ENCODE assay signal across 8 cellular contexts in genomic region chr3:112136959-112137693, GRCh38.
DNase-seq lines count a peak whose midpoint lies in the region; ATAC-seq lines count a peak whose summit lies in the region.

No MANE protein-coding gene starts in this region.

- peak; percentile 28 for DNase-seq in activated CD8-positive, alpha-beta memory T cell treated with anti-CD3 and anti-CD28 coated beads, Interleukin-2, amount 50 U/mL, for 4 hours
- DNase-seq in activated CD8-positive, alpha-beta memory T cell treated with anti-CD3 and anti-CD28 coated beads, Interleukin-2, amount 50 U/mL, for 48 hours = no peak
- DNase-seq in NCI-H524 (lab: John Stamatoyannopoulos, UW) (peak; percentile 27 to 75), iPS DF 4.7 (ENCODE audit: extremely low read depth, low spot score) (peak; percentile 60)
- DNase-seq in activated naive CD8-positive, alpha-beta T cell treated with anti-CD3 and anti-CD28 coated beads, Interleukin-2, amount 50 U/mL, for 24 hours = peak; percentile 43

- H3K27me3 Mint-ChIP-seq in activated naive CD8-positive, alpha-beta T cell treated with anti-CD3 and anti-CD28 coated beads, Interleukin-2, amount 50 U/mL, for 24 hours = no peaks in the 10 kb centered on the region
- no peaks in the 10 kb centered on the region for H3K27me3 Mint-ChIP-seq in stimulated activated memory B cell treated with anti-CD40 and anti-IgM and Interleukin-4, amounts not matched to agents 10 μg/mL and 1 μg/mL and 100 μg/mL, for 72 hours

- no peak overlapping the region for H3K27ac Mint-ChIP-seq in activated naive CD8-positive, alpha-beta T cell treated with anti-CD3 and anti-CD28 coated beads, Interleukin-2, amount 50 U/mL, for 24 hours
- peak overlapping the region; percentile 70 for H3K27ac Mint-ChIP-seq in stimulated activated memory B cell treated with anti-CD40 and anti-IgM and Interleukin-4, amounts not matched to agents 10 μg/mL and 1 μg/mL and 100 μg/mL, for 72 hours

- ATAC-seq in HG02938 (IDR thresholded peaks at IDR 0.05; ENCODE audit: unreplicated experiment) = peak; percentile 28
- no peak for ATAC-seq in activated naive CD8-positive, alpha-beta T cell treated with anti-CD3 and anti-CD28 coated beads, Interleukin-2, amount 50 U/mL, for 24 hours
- no peak for ATAC-seq in stimulated activated memory B cell treated with anti-CD40 and anti-IgM and Interleukin-4, amounts not matched to agents 10 μg/mL and 1 μg/mL and 100 μg/mL, for 72 hours
- ATAC-seq in GM19467 (IDR thresholded peaks at IDR 0.05; ENCODE audit: unreplicated experiment) = no peak

- no peaks in the 10 kb centered on the region for H3K9me3 Mint-ChIP-seq in activated naive CD8-positive, alpha-beta T cell treated with anti-CD3 and anti-CD28 coated beads, Interleukin-2, amount 50 U/mL, for 24 hours
- H3K9me3 Mint-ChIP-seq in stimulated activated memory B cell treated with anti-CD40 and anti-IgM and Interleukin-4, amounts not matched to agents 10 μg/mL and 1 μg/mL and 100 μg/mL, for 72 hours = no peaks in the 10 kb centered on the region

- no peaks in the 10 kb centered on the region for H3K36me3 Mint-ChIP-seq in activated naive CD8-positive, alpha-beta T cell treated with anti-CD3 and anti-CD28 coated beads, Interleukin-2, amount 50 U/mL, for 24 hours (ENCODE audit: low read depth)
- H3K36me3 Mint-ChIP-seq in stimulated activated memory B cell treated with anti-CD40 and anti-IgM and Interleukin-4, amounts not matched to agents 10 μg/mL and 1 μg/mL and 100 μg/mL, for 72 hours = no peaks in the 10 kb centered on the region

- H3K4me3 Mint-ChIP-seq in activated naive CD8-positive, alpha-beta T cell treated with anti-CD3 and anti-CD28 coated beads, Interleukin-2, amount 50 U/mL, for 24 hours = no peak overlapping the region
- H3K4me3 Mint-ChIP-seq in stimulated activated memory B cell treated with anti-CD40 and anti-IgM and Interleukin-4, amounts not matched to agents 10 μg/mL and 1 μg/mL and 100 μg/mL, for 72 hours = no peak overlapping the region

- peaks cover 60% of the 10 kb centered on the region for H3K4me1 Mint-ChIP-seq in activated naive CD8-positive, alpha-beta T cell treated with anti-CD3 and anti-CD28 coated beads, Interleukin-2, amount 50 U/mL, for 24 hours
- H3K4me1 Mint-ChIP-seq in stimulated activated memory B cell treated with anti-CD40 and anti-IgM and Interleukin-4, amounts not matched to agents 10 μg/mL and 1 μg/mL and 100 μg/mL, for 72 hours = peaks cover 51% of the 10 kb centered on the region
